ENCODE assay signal across 10 cellular contexts in genomic region chr3:5198986-5199731, GRCh38. TPM values are rescaled to one million over a fixed set of nuclear protein-coding genes. Genes with fewer than 3 reads are reported as not detected.
A peak's percentile ranks its signal among the peaks of the same experiment; 100 is the strongest.
DNase-seq lines count a peak whose midpoint lies in the region; ATAC-seq, FAIRE-seq and TF ChIP-seq lines count a peak whose summit lies in the region.
"Had no signal": no experiment of that assay in that cellular context is flagged by ENCODE, and none has a peak within 500 bp of the region (broad histone marks: within the 10 kb centered on the region; RNA-seq: fewer than 3 reads in every experiment).

No MANE protein-coding gene starts in this region.

- H3K4me3 Mint-ChIP-seq in activated CD4-positive, alpha-beta T cell treated with anti-CD3 and anti-CD28 coated beads, Interleukin-2, amount 10 ng/mL, durations not matched to agents 24 days and 14 days = peak overlapping the region; percentile 41
- H3K4me3 Mint-ChIP-seq in T-helper 17 cell = peak overlapping the region; percentile 69

- H3K9me3 Mint-ChIP-seq in activated CD4-positive, alpha-beta T cell treated with anti-CD3 and anti-CD28 coated beads, Interleukin-2, amount 10 ng/mL, durations not matched to agents 24 days and 14 days = no peaks in the 10 kb centered on the region

- WGBS in small intestine, 3 donors = 62 to 76% (median 66%) methylated on average over 5 of the region's 5 CpGs

- H3K36me3 ChIP-seq in small intestine (ENCODE audit: control insufficient read depth in 2 of 2, insufficient read depth in 2 of 2, low read length in 2 of 2) (peaks cover 9 to 17% of the 10 kb centered on the region in 2 donors), uterus (no peaks in the 10 kb centered on the region), left ventricle myocardium inferior (peaks cover 58% of the 10 kb centered on the region)

- peak; percentile 72 for DNase-seq in activated CD4-positive, alpha-beta T cell treated with anti-CD3 and anti-CD28 coated beads, Interleukin-2, amount 10 ng/mL, durations not matched to agents 24 days and 14 days
- DNase-seq in activated CD4-positive, alpha-beta T cell treated with anti-CD3 and anti-CD28 coated beads for 1 hour = no peak
- DNase-seq in T-helper 17 cell (no peak), small intestine (no peak), uterus (no peak), islet precursor cell (no peak), left ventricle myocardium inferior (no peak)
- DNase-seq: 8988T, heart right ventricle had no signal

- H3K9me3 ChIP-seq in T-helper 17 cell (ENCODE audit: control insufficient read depth, low read length, poor library complexity, severe bottlenecking) (no peaks in the 10 kb centered on the region), small intestine (ENCODE audit: control insufficient read depth, low read depth) (no peaks in the 10 kb centered on the region), uterus (no peaks in the 10 kb centered on the region), left ventricle myocardium inferior (replicated peaks) (no peaks in the 10 kb centered on the region)
- H3K9me3 ChIP-seq: heart right ventricle had no signal

- intact Hi-C loops in activated CD4-positive, alpha-beta T cell treated with anti-CD3 and anti-CD28 coated beads, Interleukin-2, amount 10 ng/mL, durations not matched to agents 24 days and 14 days (cut with micrococcal nuclease) = loop anchor here (5.0 kb wide), 3 partner anchors 292 to 812 kb away; no protein-coding TSS in a partner anchor
- intact Hi-C loops in uterus (cut with DNase I; ENCODE audit: low total_unique reads) = no loop called here
- intact Hi-C loops in left ventricle myocardium inferior (cut with micrococcal nuclease) = no loop called here

- ATAC-seq in HG03097 (IDR thresholded peaks at IDR 0.05; ENCODE audit: low FRiP score, unreplicated experiment) (peak; percentile 23), T-helper 17 cell (no peak)

- peak overlapping the region; percentile 94 for H3K27ac Mint-ChIP-seq in activated CD4-positive, alpha-beta T cell treated with anti-CD3 and anti-CD28 coated beads, Interleukin-2, amount 10 ng/mL, durations not matched to agents 24 days and 14 days
- peak overlapping the region; percentile 93 for H3K27ac Mint-ChIP-seq in T-helper 17 cell

- H3K27ac ChIP-seq in small intestine (ENCODE audit: low read depth in 1 of 2, low read length in 1 of 2) = peak overlapping the region; percentile 41 to 64
- H3K27ac ChIP-seq in uterus = no peak overlapping the region
- H3K27ac ChIP-seq in left ventricle myocardium inferior (replicated peaks) = no peak overlapping the region

- H3K4me1 ChIP-seq in small intestine (ENCODE audit: control insufficient read depth in 2 of 2, insufficient read depth in 1 of 2, low read depth in 1 of 2, low read length in 1 of 2) (peaks cover 6 to 16% of the 10 kb centered on the region in 2 donors), uterus (peaks cover 0 to 7% of the 10 kb centered on the region in 2 donors), left ventricle myocardium inferior (peaks cover 34% of the 10 kb centered on the region)

- H3K4me1 Mint-ChIP-seq in activated CD4-positive, alpha-beta T cell treated with anti-CD3 and anti-CD28 coated beads, Interleukin-2, amount 10 ng/mL, durations not matched to agents 24 days and 14 days = peaks cover 66% of the 10 kb centered on the region
- H3K4me1 Mint-ChIP-seq in T-helper 17 cell = peaks cover 50% of the 10 kb centered on the region

- peaks cover 81% of the 10 kb centered on the region for H3K36me3 Mint-ChIP-seq in activated CD4-positive, alpha-beta T cell treated with anti-CD3 and anti-CD28 coated beads, Interleukin-2, amount 10 ng/mL, durations not matched to agents 24 days and 14 days (ENCODE audit: low read depth)
- peaks cover 10% of the 10 kb centered on the region for H3K36me3 Mint-ChIP-seq in T-helper 17 cell (ENCODE audit: low read depth)

- H3K4me3 ChIP-seq in small intestine (ENCODE audit: low read depth in 1 of 2, low read length in 2 of 2) = no peak overlapping the region
- no peak overlapping the region for H3K4me3 ChIP-seq in uterus
- H3K4me3 ChIP-seq in left ventricle myocardium inferior = no peak overlapping the region
- H3K4me3 ChIP-seq: heart right ventricle had no signal

- no peaks in the 10 kb centered on the region for H3K27me3 Mint-ChIP-seq in activated CD4-positive, alpha-beta T cell treated with anti-CD3 and anti-CD28 coated beads, Interleukin-2, amount 10 ng/mL, durations not matched to agents 24 days and 14 days
- no peaks in the 10 kb centered on the region for H3K27me3 Mint-ChIP-seq in T-helper 17 cell

- TF ChIP-seq POLR2A in uterus (IDR thresholded peaks at IDR 0.05) = no peak

- TF ChIP-seq CTCF in uterus (IDR thresholded peaks at IDR 0.05) (no peak), left ventricle myocardium inferior (IDR thresholded peaks at IDR 0.05; ENCODE audit: borderline replicate concordance) (no peak)

- FAIRE-seq in small intestine (lab: Jason Lieb, UNC) = no peak

- no peaks in the 10 kb centered on the region for H3K27me3 ChIP-seq in small intestine (ENCODE audit: control insufficient read depth in 2 of 2, insufficient read depth in 2 of 2, low read length in 2 of 2)
- no peaks in the 10 kb centered on the region for H3K27me3 ChIP-seq in uterus
- H3K27me3 ChIP-seq in left ventricle myocardium inferior (ENCODE audit: low read depth) = no peaks in the 10 kb centered on the region
- H3K27me3 ChIP-seq: heart right ventricle had no signal

RNA-seq across cellular contexts. Expression of gene EDEM1, which starts 11.7 kb away (rescaled TPM):
- 167 and 168 TPM in 2 replicates for total RNA-seq in activated CD4-positive, alpha-beta T cell treated with anti-CD3 and anti-CD28 coated beads, Interleukin-2, amount 10 ng/mL, durations not matched to agents 24 days and 14 days
- total RNA-seq in T-helper 17 cell (100 to 1,000 TPM; 109 to 111 TPM), uterus (10 to 100 TPM; 17.1 to 58.4 (median 37.7) TPM), left ventricle myocardium inferior (7.9 TPM)
- 10 to 100 TPM in 1 of 3 donors, 1 to 10 TPM in 2; 4.0 to 13.6 (median 4.6) TPM for polyA plus RNA-seq in small intestine

Comparison
In these comparisons a context has a peak if more than half of its experiments do, and no peak if none do; other contexts are left out.
1. H3K27ac ChIP-seq: peak in small intestine (2 of 2); none in uterus (0 of 2) and left ventricle myocardium inferior (single experiment).